In the genomic region with DNA sequence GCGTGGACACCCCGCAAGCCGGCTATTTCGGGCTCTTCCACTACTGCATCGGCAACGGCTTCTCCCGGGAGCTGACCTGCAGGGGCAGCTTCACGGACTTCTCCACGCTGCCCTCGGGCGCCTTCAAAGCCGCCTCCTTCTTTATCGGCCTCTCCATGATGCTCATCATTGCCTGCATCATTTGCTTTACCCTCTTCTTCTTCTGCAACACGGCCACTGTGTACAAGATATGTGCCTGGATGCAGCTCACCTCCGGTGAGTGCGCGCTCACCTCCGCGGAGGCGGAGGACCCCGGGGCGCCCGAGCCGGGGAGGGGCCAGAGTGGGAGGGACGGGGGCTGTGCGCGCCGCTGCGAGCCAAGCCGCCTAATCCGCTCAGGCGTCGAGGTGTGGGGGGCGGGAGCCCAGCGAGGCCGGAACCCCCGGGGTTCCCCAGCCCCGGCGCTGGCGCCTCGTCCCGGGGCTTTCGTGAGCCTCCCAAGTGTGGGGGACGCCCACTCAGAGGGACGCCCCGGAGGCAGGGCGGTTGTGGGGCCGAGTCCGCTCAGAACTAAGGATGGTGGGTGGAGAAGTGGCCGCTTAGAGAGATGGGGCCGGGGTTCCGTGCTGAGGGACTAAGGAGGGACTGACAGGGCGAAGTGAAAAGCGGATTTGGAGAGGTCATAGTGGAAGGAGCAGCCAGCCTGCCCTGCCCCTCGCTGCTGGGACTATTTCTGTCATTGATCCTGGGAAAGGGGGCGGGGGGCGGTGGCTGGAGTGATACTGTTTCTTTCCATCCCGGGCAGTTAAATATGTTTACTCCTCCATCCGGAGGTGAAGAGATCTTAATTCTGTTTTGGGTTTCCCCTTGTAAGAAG, we compare ENCODE assay signal across 10 cellular contexts. TPM values are rescaled to one million over a fixed set of nuclear protein-coding genes. Genes with fewer than 3 reads are reported as not detected.
DNase-seq lines count a peak whose midpoint lies in the region; ATAC-seq and TF ChIP-seq lines count a peak whose summit lies in the region.
"Had no signal": no experiment of that assay in that cellular context is flagged by ENCODE, and none has a peak within 500 bp of the region (broad histone marks: within the 10 kb centered on the region; RNA-seq: fewer than 3 reads in every experiment).

No MANE protein-coding gene starts in this region.

- H3K4me3 ChIP-seq in esophagus squamous epithelium (peak overlapping the region in 3 of 4 donors; percentile 11 to 52 (median 21)), sigmoid colon (peak overlapping the region in 3 of 4 donors; percentile 9 to 34 (median 27))
- H3K4me3 ChIP-seq: mucosa of descending colon had no signal

- H3K9me3 ChIP-seq in esophagus squamous epithelium (no peaks in the 10 kb centered on the region), sigmoid colon (no peaks in the 10 kb centered on the region)
- H3K9me3 ChIP-seq: mucosa of descending colon had no signal

- peaks cover 5 to 69% (median 13%) of the 10 kb centered on the region in 4 donors for H3K27me3 ChIP-seq in esophagus squamous epithelium
- H3K27me3 ChIP-seq in sigmoid colon = peaks cover 13 to 55% (median 19%) of the 10 kb centered on the region in 3 donors

- H3K36me3 ChIP-seq in esophagus squamous epithelium (no peaks in the 10 kb centered on the region), sigmoid colon (no peaks in the 10 kb centered on the region)

- no peak for TF ChIP-seq EP300 in sigmoid colon (IDR thresholded peaks at IDR 0.05)

- no peak for TF ChIP-seq POLR2A in esophagus squamous epithelium (IDR thresholded peaks at IDR 0.05)
- no peak for TF ChIP-seq POLR2A in sigmoid colon (IDR thresholded peaks at IDR 0.05)

- ATAC-seq in HG02759 (IDR thresholded peaks at IDR 0.05; ENCODE audit: unreplicated experiment) = no peak

- H3K4me1 ChIP-seq in esophagus squamous epithelium = peaks cover 9 to 16% (median 11%) of the 10 kb centered on the region in 3 donors
- H3K4me1 ChIP-seq in sigmoid colon = peaks cover 0 to 17% (median 16%) of the 10 kb centered on the region in 4 donors

- TF ChIP-seq CTCF in esophagus squamous epithelium (IDR thresholded peaks at IDR 0.05) (no peak), sigmoid colon (IDR thresholded peaks at IDR 0.05) (no peak)

- intact Hi-C loops in esophagus squamous epithelium (cut with DNase I) (no loop called here), sigmoid colon (cut with DNase I) (no loop called here)

- no peak overlapping the region for H3K27ac ChIP-seq in esophagus squamous epithelium
- no peak overlapping the region for H3K27ac ChIP-seq in sigmoid colon
- H3K27ac ChIP-seq: epithelial cell of prostate had no signal

- WGBS in esophagus squamous epithelium, 2 donors = 1 to 3% methylated on average over 19 to 24 of the region's 59 CpGs
- WGBS in sigmoid colon, 2 donors = 3 to 7% methylated on average over 59 of the region's 59 CpGs

- DNase-seq in GM03348 (ENCODE audit: low spot score) (peak; percentile 6), NCI-H69 (lab: John Stamatoyannopoulos, UW) (peak; percentile 70), esophagus squamous epithelium (lab: John Stamatoyannopoulos, UW) (no peak), sigmoid colon (no peak), pons (ENCODE audit: low spot score) (no peak), NOMO-1 (lab: John Stamatoyannopoulos, UW; ENCODE audit: unreplicated experiment in 2 of 2) (no peak)

RNA-seq across cellular contexts. Expression of a gene that starts 0.8 kb away (rescaled TPM):
- total RNA-seq in esophagus squamous epithelium (not detected), sigmoid colon (under 1 TPM in 2 of 4 donors, not detected in 2; 0.36 to 0.55 TPM)
- under 1 TPM in 1 of 3 donors, not detected in 2; 0.17 TPM for polyA plus RNA-seq in sigmoid colon
- total RNA-seq: NCI-H460 had no signal

Comparison
In these comparisons a context has a peak if more than half of its experiments do, and no peak if none do; other contexts are left out.
1. DNase-seq: peak in GM03348 (single experiment) and NCI-H69 (single experiment); none in esophagus squamous epithelium (single experiment), sigmoid colon (single experiment), pons (single experiment) and NOMO-1 (0 of 2).